In the genomic region with DNA sequence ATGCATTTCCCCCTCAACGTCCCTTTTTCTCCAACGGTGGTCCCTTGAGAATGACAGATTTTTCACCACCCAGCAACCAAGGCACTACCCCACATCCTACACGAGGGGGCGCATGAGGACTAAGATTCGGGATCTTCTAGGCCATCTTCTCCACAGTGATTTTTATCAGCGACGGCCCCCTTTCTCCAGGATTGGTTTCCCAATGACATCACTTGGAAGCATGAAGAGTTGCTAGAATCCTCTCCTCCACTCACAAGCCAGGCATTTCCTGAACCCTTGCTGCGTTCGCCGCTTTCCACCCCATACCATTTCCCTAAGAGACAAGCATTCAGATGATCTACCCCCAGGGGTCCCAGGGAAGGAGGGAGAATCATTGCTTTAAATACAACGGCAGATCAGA, we compare ENCODE assay signal across 1 cellular context.
A peak's percentile ranks its signal among the peaks of the same experiment; 100 is the strongest.
TF ChIP-seq lines count a peak whose summit lies in the region.

No MANE protein-coding gene starts in this region.

TF ChIP-seq in GM12878, 131 proteins besides CTCF, POLR2A, EP300 and RAD21 (continued from another document):
- TF ChIP-seq, protein P1, sequence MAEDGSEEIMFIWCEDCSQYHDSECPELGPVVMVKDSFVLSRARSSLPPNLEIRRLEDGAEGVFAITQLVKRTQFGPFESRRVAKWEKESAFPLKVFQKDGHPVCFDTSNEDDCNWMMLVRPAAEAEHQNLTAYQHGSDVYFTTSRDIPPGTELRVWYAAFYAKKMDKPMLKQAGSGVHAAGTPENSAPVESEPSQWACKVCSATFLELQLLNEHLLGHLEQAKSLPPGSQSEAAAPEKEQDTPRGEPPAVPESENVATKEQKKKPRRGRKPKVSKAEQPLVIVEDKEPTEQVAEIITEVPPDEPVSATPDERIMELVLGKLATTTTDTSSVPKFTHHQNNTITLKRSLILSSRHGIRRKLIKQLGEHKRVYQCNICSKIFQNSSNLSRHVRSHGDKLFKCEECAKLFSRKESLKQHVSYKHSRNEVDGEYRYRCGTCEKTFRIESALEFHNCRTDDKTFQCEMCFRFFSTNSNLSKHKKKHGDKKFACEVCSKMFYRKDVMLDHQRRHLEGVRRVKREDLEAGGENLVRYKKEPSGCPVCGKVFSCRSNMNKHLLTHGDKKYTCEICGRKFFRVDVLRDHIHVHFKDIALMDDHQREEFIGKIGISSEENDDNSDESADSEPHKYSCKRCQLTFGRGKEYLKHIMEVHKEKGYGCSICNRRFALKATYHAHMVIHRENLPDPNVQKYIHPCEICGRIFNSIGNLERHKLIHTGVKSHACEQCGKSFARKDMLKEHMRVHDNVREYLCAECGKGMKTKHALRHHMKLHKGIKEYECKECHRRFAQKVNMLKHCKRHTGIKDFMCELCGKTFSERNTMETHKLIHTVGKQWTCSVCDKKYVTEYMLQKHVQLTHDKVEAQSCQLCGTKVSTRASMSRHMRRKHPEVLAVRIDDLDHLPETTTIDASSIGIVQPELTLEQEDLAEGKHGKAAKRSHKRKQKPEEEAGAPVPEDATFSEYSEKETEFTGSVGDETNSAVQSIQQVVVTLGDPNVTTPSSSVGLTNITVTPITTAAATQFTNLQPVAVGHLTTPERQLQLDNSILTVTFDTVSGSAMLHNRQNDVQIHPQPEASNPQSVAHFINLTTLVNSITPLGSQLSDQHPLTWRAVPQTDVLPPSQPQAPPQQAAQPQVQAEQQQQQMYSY (CRISPR knock-in tag; IDR thresholded peaks at IDR 0.05) = no peak
- TF ChIP-seq, protein P2, sequence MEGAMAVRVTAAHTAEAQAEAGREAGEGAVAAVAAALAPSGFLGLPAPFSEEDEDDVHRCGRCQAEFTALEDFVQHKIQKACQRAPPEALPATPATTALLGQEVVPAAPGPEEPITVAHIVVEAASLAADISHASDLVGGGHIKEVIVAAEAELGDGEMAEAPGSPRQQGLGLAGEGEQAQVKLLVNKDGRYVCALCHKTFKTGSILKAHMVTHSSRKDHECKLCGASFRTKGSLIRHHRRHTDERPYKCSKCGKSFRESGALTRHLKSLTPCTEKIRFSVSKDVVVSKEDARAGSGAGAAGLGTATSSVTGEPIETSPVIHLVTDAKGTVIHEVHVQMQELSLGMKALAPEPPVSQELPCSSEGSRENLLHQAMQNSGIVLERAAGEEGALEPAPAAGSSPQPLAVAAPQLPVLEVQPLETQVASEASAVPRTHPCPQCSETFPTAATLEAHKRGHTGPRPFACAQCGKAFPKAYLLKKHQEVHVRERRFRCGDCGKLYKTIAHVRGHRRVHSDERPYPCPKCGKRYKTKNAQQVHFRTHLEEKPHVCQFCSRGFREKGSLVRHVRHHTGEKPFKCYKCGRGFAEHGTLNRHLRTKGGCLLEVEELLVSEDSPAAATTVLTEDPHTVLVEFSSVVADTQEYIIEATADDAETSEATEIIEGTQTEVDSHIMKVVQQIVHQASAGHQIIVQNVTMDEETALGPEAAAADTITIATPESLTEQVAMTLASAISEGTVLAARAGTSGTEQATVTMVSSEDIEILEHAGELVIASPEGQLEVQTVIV (IDR thresholded peaks at IDR 0.05; ENCODE audit: borderline replicate concordance, partially characterized antibody) = no peak
- TF ChIP-seq RAD51 (IDR thresholded peaks at IDR 0.05) = no peak
- TF ChIP-seq NFIC (IDR thresholded peaks at IDR 0.05; ENCODE audit: low read depth, low read length) = no peak
- 0 out of 2 replicates have a peak, but pooled peaks have one; percentile 47 for TF ChIP-seq RB1 (IDR thresholded peaks at IDR 0.05; ENCODE audit: borderline replicate concordance)
- TF ChIP-seq, protein P3, sequence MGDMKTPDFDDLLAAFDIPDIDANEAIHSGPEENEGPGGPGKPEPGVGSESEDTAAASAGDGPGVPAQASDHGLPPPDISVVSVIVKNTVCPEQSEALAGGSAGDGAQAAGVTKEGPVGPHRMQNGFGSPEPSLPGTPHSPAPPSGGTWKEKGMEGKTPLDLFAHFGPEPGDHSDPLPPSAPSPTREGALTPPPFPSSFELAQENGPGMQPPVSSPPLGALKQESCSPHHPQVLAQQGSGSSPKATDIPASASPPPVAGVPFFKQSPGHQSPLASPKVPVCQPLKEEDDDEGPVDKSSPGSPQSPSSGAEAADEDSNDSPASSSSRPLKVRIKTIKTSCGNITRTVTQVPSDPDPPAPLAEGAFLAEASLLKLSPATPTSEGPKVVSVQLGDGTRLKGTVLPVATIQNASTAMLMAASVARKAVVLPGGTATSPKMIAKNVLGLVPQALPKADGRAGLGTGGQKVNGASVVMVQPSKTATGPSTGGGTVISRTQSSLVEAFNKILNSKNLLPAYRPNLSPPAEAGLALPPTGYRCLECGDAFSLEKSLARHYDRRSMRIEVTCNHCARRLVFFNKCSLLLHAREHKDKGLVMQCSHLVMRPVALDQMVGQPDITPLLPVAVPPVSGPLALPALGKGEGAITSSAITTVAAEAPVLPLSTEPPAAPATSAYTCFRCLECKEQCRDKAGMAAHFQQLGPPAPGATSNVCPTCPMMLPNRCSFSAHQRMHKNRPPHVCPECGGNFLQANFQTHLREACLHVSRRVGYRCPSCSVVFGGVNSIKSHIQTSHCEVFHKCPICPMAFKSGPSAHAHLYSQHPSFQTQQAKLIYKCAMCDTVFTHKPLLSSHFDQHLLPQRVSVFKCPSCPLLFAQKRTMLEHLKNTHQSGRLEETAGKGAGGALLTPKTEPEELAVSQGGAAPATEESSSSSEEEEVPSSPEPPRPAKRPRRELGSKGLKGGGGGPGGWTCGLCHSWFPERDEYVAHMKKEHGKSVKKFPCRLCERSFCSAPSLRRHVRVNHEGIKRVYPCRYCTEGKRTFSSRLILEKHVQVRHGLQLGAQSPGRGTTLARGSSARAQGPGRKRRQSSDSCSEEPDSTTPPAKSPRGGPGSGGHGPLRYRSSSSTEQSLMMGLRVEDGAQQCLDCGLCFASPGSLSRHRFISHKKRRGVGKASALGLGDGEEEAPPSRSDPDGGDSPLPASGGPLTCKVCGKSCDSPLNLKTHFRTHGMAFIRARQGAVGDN (IDR thresholded peaks at IDR 0.05) = no peak
- no peak for TF ChIP-seq PML (IDR thresholded peaks at IDR 0.05; ENCODE audit: low read length)
- TF ChIP-seq NBN (IDR thresholded peaks at IDR 0.05) = 0 out of 2 replicates have a peak, but pooled peaks have one; percentile 37
- peak; percentile 79 for TF ChIP-seq YY1 (IDR thresholded peaks at IDR 0.05; ENCODE audit: low read depth, low read length)
- TF ChIP-seq, protein P4, sequence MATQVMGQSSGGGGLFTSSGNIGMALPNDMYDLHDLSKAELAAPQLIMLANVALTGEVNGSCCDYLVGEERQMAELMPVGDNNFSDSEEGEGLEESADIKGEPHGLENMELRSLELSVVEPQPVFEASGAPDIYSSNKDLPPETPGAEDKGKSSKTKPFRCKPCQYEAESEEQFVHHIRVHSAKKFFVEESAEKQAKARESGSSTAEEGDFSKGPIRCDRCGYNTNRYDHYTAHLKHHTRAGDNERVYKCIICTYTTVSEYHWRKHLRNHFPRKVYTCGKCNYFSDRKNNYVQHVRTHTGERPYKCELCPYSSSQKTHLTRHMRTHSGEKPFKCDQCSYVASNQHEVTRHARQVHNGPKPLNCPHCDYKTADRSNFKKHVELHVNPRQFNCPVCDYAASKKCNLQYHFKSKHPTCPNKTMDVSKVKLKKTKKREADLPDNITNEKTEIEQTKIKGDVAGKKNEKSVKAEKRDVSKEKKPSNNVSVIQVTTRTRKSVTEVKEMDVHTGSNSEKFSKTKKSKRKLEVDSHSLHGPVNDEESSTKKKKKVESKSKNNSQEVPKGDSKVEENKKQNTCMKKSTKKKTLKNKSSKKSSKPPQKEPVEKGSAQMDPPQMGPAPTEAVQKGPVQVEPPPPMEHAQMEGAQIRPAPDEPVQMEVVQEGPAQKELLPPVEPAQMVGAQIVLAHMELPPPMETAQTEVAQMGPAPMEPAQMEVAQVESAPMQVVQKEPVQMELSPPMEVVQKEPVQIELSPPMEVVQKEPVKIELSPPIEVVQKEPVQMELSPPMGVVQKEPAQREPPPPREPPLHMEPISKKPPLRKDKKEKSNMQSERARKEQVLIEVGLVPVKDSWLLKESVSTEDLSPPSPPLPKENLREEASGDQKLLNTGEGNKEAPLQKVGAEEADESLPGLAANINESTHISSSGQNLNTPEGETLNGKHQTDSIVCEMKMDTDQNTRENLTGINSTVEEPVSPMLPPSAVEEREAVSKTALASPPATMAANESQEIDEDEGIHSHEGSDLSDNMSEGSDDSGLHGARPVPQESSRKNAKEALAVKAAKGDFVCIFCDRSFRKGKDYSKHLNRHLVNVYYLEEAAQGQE (IDR thresholded peaks at IDR 0.05; ENCODE audit: low read depth, low read length) = no peak
- peak; percentile 23 to 37; a peak in 1 of 4 replicates for TF ChIP-seq IKZF2 (IDR thresholded peaks at IDR 0.05)
- TF ChIP-seq SMC3 (IDR thresholded peaks at IDR 0.05; ENCODE audit: borderline replicate concordance, low read length) = peak; percentile 97
- TF ChIP-seq RUNX3 (IDR thresholded peaks at IDR 0.05; ENCODE audit: low read length) = no peak
- TF ChIP-seq SMARCA5 (IDR thresholded peaks at IDR 0.05) = 0 out of 2 replicates have a peak, but pooled peaks have one; percentile 37
- TF ChIP-seq, protein P5, sequence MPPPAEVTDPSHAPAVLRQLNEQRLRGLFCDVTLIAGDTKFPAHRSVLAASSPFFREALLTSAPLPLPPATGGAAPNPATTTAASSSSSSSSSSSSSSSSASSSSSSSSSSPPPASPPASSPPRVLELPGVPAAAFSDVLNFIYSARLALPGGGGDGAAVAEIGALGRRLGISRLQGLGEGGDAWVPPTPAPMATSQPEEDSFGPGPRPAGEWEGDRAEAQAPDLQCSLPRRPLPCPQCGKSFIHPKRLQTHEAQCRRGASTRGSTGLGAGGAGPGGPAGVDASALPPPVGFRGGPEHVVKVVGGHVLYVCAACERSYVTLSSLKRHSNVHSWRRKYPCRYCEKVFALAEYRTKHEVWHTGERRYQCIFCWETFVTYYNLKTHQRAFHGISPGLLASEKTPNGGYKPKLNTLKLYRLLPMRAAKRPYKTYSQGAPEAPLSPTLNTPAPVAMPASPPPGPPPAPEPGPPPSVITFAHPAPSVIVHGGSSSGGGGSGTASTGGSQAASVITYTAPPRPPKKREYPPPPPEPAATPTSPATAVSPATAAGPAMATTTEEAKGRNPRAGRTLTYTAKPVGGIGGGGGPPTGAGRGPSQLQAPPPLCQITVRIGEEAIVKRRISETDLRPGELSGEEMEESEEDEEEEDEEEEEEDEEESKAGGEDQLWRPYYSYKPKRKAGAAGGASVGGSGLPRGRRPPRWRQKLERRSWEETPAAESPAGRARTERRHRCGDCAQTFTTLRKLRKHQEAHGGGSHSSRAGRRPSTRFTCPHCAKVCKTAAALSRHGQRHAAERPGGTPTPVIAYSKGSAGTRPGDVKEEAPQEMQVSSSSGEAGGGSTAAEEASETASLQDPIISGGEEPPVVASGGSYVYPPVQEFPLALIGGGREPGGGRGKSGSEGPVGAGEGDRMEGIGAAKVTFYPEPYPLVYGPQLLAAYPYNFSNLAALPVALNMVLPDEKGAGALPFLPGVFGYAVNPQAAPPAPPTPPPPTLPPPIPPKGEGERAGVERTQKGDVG (CRISPR knock-in tag; IDR thresholded peaks at IDR 0.05) = no peak
- TF ChIP-seq GATAD2B (conservative IDR thresholded peaks at IDR 0.05; ENCODE audit: low read depth) = no peak
- no peak for TF ChIP-seq NFXL1 (IDR thresholded peaks at IDR 0.05; ENCODE audit: borderline replicate concordance)
- no peak for TF ChIP-seq JUNB (IDR thresholded peaks at IDR 0.05)
